Comparison of ENCODE assay signal across 8 cellular contexts in genomic region chr13:110616103-110617101, GRCh38. TPM values are rescaled to one million over a fixed set of nuclear protein-coding genes. Genes with fewer than 3 reads are reported as not detected.
DNase-seq lines count a peak whose midpoint lies in the region; ATAC-seq and TF ChIP-seq lines count a peak whose summit lies in the region.

No MANE protein-coding gene starts in this region.

- DNase-seq in AG08395 (ENCODE audit: low spot score) (peak; percentile 75), PC-9 (peak; percentile 71 to 84), iris pigment epithelial cell (ENCODE audit: low read depth) (peak; percentile 61), DMS153 treated with DMSO at 0.1 percent for 48 hours (lab: John Stamatoyannopoulos, UW; ENCODE audit: unreplicated experiment) (no peak)
- peak; percentile 38 for DNase-seq in stimulated activated CD4-positive, alpha-beta T cell treated with anti-CD3 and anti-CD28 coated beads, Interleukin-2, amount 100 ng/mL, for 4 hours (ENCODE audit: low read depth)

- peaks cover 23% of the 10 kb centered on the region for H3K4me1 ChIP-seq in PC-9 (replicated peaks; ENCODE audit: insufficient read depth)

- peaks cover 59% of the 10 kb centered on the region for H3K79me2 ChIP-seq in PC-9 (ENCODE audit: low read depth)

- intact Hi-C loops in PC-9 (cut with micrococcal nuclease; ENCODE audit: unreplicated experiment), result loop anchor here (1.0 to 2.0 kb wide), 2 partner anchors 92 to 96 kb away; partner anchors contain the start of gene ING1

- H3K27ac ChIP-seq in PC-9, result peak overlapping the region; percentile 65
- peak overlapping the region; percentile 84 for H3K27ac ChIP-seq in angular gyrus (ENCODE audit: low read depth, low read length)

- H3F3A ChIP-seq in PC-9 (ENCODE audit: insufficient read depth, low read depth), result peaks cover 16% of the 10 kb centered on the region

- CTCF ChIA-PET in PC-9 (lab: Charles Lee), result no interaction called here

- H3K4me2 ChIP-seq in PC-9, result peak overlapping the region; percentile 100

- ATAC-seq in GM18502 (IDR thresholded peaks at IDR 0.05; ENCODE audit: poor library complexity, unreplicated experiment) (peak; percentile 40), HG02938 (IDR thresholded peaks at IDR 0.05; ENCODE audit: unreplicated experiment) (peak; percentile 33)

- POLR2A ChIA-PET in PC-9 (lab: Charles Lee; ENCODE audit: unreplicated experiment), result interaction anchor here (0.5 to 0.7 kb wide), 4 partner anchors 23 to 537 kb away, joined by 3 to 4 read pairs (median 4); no protein-coding TSS in a partner anchor

- peaks cover 13% of the 10 kb centered on the region; the same call in 1 of the 2 replicates for H3K36me3 ChIP-seq in PC-9 (ENCODE audit: low read depth)

- H3K9me3 ChIP-seq in PC-9 (ENCODE audit: insufficient read depth, low read depth), result no peaks in the 10 kb centered on the region; the same call in 1 of the 2 replicates

- no TSS peak for BruUV-seq in PC-9 (replicated peaks; lab: Mats Ljungman, UMichigan)

- peaks cover 51% of the 10 kb centered on the region for H4K20me1 ChIP-seq in PC-9 (ENCODE audit: insufficient read depth)

- peak overlapping the region; percentile 90 for H3K4me3 ChIP-seq in PC-9

- peak overlapping the region; percentile 97 for H2AFZ ChIP-seq in PC-9

- no peak for TF ChIP-seq CTCF in PC-9 (conservative IDR thresholded peaks at IDR 0.05)

- no peaks in the 10 kb centered on the region for H3K27me3 ChIP-seq in PC-9 (ENCODE audit: insufficient read depth, low read depth)

- H3K9me2 ChIP-seq in PC-9 (ENCODE audit: insufficient read depth), result no peaks in the 10 kb centered on the region

RNA-seq across cellular contexts. Expression of gene NAXD, which starts 1.1 kb away (rescaled TPM):
- total RNA-seq in PC-9 (2021), result 30.2 and 35.2 TPM in 2 replicates

RNA-seq across cellular contexts. Expression of gene RAB20, which starts 54.9 kb away (rescaled TPM):
- total RNA-seq in PC-9 (2021), result 31.9 and 41.0 TPM in 2 replicates
